1 cellular context compared by ENCODE assay signal in genomic region chr4:127212701-127213100, GRCh38.
TF ChIP-seq lines count a peak whose summit lies in the region.

No MANE protein-coding gene starts in this region.

TF ChIP-seq in HepG2, 621 proteins besides CTCF, POLR2A, EP300 and RAD21 (continued from another document):
- TF ChIP-seq, protein P1, sequence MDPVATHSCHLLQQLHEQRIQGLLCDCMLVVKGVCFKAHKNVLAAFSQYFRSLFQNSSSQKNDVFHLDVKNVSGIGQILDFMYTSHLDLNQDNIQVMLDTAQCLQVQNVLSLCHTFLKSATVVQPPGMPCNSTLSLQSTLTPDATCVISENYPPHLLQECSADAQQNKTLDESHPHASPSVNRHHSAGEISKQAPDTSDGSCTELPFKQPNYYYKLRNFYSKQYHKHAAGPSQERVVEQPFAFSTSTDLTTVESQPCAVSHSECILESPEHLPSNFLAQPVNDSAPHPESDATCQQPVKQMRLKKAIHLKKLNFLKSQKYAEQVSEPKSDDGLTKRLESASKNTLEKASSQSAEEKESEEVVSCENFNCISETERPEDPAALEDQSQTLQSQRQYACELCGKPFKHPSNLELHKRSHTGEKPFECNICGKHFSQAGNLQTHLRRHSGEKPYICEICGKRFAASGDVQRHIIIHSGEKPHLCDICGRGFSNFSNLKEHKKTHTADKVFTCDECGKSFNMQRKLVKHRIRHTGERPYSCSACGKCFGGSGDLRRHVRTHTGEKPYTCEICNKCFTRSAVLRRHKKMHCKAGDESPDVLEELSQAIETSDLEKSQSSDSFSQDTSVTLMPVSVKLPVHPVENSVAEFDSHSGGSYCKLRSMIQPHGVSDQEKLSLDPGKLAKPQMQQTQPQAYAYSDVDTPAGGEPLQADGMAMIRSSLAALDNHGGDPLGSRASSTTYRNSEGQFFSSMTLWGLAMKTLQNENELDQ (CRISPR knock-in tag; IDR thresholded peaks at IDR 0.05; ENCODE audit: borderline replicate concordance) = no peak
- TF ChIP-seq GRHL1 (CRISPR knock-in tag; conservative IDR thresholded peaks at IDR 0.05) (no peak), KDM1A (CRISPR knock-in tag; IDR thresholded peaks at IDR 0.05) (no peak), NR0B2 (CRISPR knock-in tag; IDR thresholded peaks at IDR 0.05) (no peak), BCL6 (CRISPR knock-in tag; IDR thresholded peaks at IDR 0.05) (no peak), RORA (CRISPR knock-in tag; IDR thresholded peaks at IDR 0.05) (no peak), TMF1 (CRISPR knock-in tag; IDR thresholded peaks at IDR 0.05; ENCODE audit: low read depth) (no peak), HOXD1 (CRISPR knock-in tag; IDR thresholded peaks at IDR 0.05) (no peak), ZMAT3 (CRISPR knock-in tag; conservative IDR thresholded peaks at IDR 0.05) (no peak), PAXIP1 (CRISPR knock-in tag; conservative IDR thresholded peaks at IDR 0.05) (no peak), GMEB2 (CRISPR knock-in tag; IDR thresholded peaks at IDR 0.05; ENCODE audit: low read depth) (no peak)
- TF ChIP-seq, protein P2, sequence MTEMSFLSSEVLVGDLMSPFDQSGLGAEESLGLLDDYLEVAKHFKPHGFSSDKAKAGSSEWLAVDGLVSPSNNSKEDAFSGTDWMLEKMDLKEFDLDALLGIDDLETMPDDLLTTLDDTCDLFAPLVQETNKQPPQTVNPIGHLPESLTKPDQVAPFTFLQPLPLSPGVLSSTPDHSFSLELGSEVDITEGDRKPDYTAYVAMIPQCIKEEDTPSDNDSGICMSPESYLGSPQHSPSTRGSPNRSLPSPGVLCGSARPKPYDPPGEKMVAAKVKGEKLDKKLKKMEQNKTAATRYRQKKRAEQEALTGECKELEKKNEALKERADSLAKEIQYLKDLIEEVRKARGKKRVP (CRISPR knock-in tag; IDR thresholded peaks at IDR 0.05) = no peak
